28 cellular contexts compared by ENCODE assay signal in genomic region chr1:186887198-186887597, GRCh38. TPM values are rescaled to one million over a fixed set of nuclear protein-coding genes. Genes with fewer than 3 reads are reported as not detected.
A peak's percentile ranks its signal among the peaks of the same experiment; 100 is the strongest.
DNase-seq lines count a peak whose midpoint lies in the region; ATAC-seq, FAIRE-seq and TF ChIP-seq lines count a peak whose summit lies in the region.
"Had no signal": no experiment of that assay in that cellular context is flagged by ENCODE, and none has a peak within 500 bp of the region (broad histone marks: within the 10 kb centered on the region; RNA-seq: fewer than 3 reads in every experiment).

No MANE protein-coding gene starts in this region.

- H3K9me3 ChIP-seq in vagina: no peaks in the 10 kb centered on the region
- H3K9me3 ChIP-seq: Caco-2, SJSA1 had no signal

- intact Hi-C loops in vagina (cut with DNase I): no loop called here

- H3K4me1 Mint-ChIP-seq in activated T-cell treated with anti-CD3 and anti-CD28 coated beads, Interleukin-2, amount 50 U/mL, for 72 hours (ENCODE audit: low read depth): no peaks in the 10 kb centered on the region
- H3K4me1 Mint-ChIP-seq: CD4-positive, alpha-beta memory T cell had no signal

- H3K4me3 ChIP-seq in bronchial epithelial cell (ENCODE audit: low read depth, low read length): no peak overlapping the region
- H3K4me3 ChIP-seq in vagina: no peak overlapping the region
- H3K4me3 ChIP-seq: BLaER1 treated with 17β-estradiol and CSF1 and Interleukin-3, amounts not matched to agents 10 nM and 100 nM; GM12878; GM23248; SJSA1 had no signal

- H3K36me3 ChIP-seq in bronchial epithelial cell (ENCODE audit: control insufficient read depth, insufficient read depth, low read length) (no peaks in the 10 kb centered on the region), vagina (no peaks in the 10 kb centered on the region)
- H3K36me3 ChIP-seq: BLaER1 treated with 17β-estradiol and CSF1 and Interleukin-3, amounts not matched to agents 10 nM and 100 nM; SJSA1 had no signal

- DNase-seq in activated T-cell treated with anti-CD3 and anti-CD28 coated beads, Interleukin-2, amount 50 U/mL, for 72 hours: no peak
- no peak for DNase-seq in activated T-cell treated with anti-CD3 and anti-CD28 coated beads for 4 hours
- DNase-seq in bronchial epithelial cell (ENCODE audit: low read depth): peak; percentile 29
- DNase-seq in foreskin keratinocyte: peak; percentile 58 to 84
- no peak for DNase-seq in vagina (ENCODE audit: extremely low spot score in 2 of 2)
- no peak for DNase-seq in activated CD4-positive, alpha-beta T cell treated with anti-CD3 and anti-CD28 coated beads, Interleukin-2, amount 50 U/mL, for 4 hours
- no peak for DNase-seq in superior temporal gyrus (ENCODE audit: extremely low spot score)
- DNase-seq: Caco-2; CD4-positive, alpha-beta memory T cell; DND-41; GM23248; H9; KBM-7; NCI-H1105; NCI-H146; NCI-H2029; NCI-H2227 treated with DMSO at 0.1 percent for 48 hours; NCI-H524; NCI-H774; NK-92 treated with Interleukin-12 subunit alpha and Interleukin-12 subunit beta, amount 100 ng/mL, for 24 hours had no signal

- no peak for TF ChIP-seq POLR2A in vagina (IDR thresholded peaks at IDR 0.05)

- no peak for FAIRE-seq in bronchial epithelial cell (lab: Jason Lieb, UNC)
- FAIRE-seq: GM12878, RCC 7860 had no signal

- peaks cover 10% of the 10 kb centered on the region for H3K27me3 Mint-ChIP-seq in activated T-cell treated with anti-CD3 and anti-CD28 coated beads, Interleukin-2, amount 50 U/mL, for 72 hours (ENCODE audit: low read depth)

- peaks cover 9% of the 10 kb centered on the region for H3K4me1 ChIP-seq in foreskin keratinocyte
- H3K4me1 ChIP-seq in vagina: peaks cover 10% of the 10 kb centered on the region
- H3K4me1 ChIP-seq: Caco-2, SJSA1 had no signal

- peak; percentile 22 to 32 for ATAC-seq in activated T-cell treated with anti-CD3 and anti-CD28 coated beads, Interleukin-2, amount 50 U/mL, for 72 hours (replicated peaks in 1 of 2)
- ATAC-seq in foreskin keratinocyte (peak; percentile 84), GM18870 (IDR thresholded peaks at IDR 0.05; ENCODE audit: unreplicated experiment) (no peak)
- ATAC-seq: GM12878, Right ventricle myocardium inferior had no signal

- no peaks in the 10 kb centered on the region for H3K27me3 ChIP-seq in bronchial epithelial cell (ENCODE audit: control insufficient read depth, insufficient read depth, low read length)
- no peaks in the 10 kb centered on the region for H3K27me3 ChIP-seq in foreskin keratinocyte
- no peaks in the 10 kb centered on the region for H3K27me3 ChIP-seq in vagina
- H3K27me3 ChIP-seq: BLaER1 treated with 17β-estradiol and CSF1 and Interleukin-3, amounts not matched to agents 10 nM and 100 nM; SJSA1 had no signal

- no peak overlapping the region for H3K27ac Mint-ChIP-seq in activated T-cell treated with anti-CD3 and anti-CD28 coated beads, Interleukin-2, amount 50 U/mL, for 72 hours
- H3K27ac Mint-ChIP-seq: CD4-positive, alpha-beta memory T cell; H9 had no signal

- peaks cover 6 to 13% of the 10 kb centered on the region in 2 donors for H3K9me3 Mint-ChIP-seq in activated T-cell treated with anti-CD3 and anti-CD28 coated beads, Interleukin-2, amount 50 U/mL, for 72 hours

- H3K27ac ChIP-seq in foreskin keratinocyte (peak overlapping the region; percentile 40), vagina (peak overlapping the region; percentile 27)
- H3K27ac ChIP-seq: 22Rv1; BLaER1 treated with 17β-estradiol and CSF1 and Interleukin-3, amounts not matched to agents 10 nM and 100 nM; GM23248; HL-60; SJSA1 had no signal

- TF ChIP-seq CTCF in bronchial epithelial cell (IDR thresholded peaks at IDR 0.05; ENCODE audit: insufficient read depth, low read length, severe bottlenecking) (no peak), foreskin keratinocyte (conservative IDR thresholded peaks at IDR 0.05) (no peak), vagina (IDR thresholded peaks at IDR 0.05) (no peak)

- no peak overlapping the region for H3K4me3 Mint-ChIP-seq in activated T-cell treated with anti-CD3 and anti-CD28 coated beads, Interleukin-2, amount 50 U/mL, for 72 hours
- H3K4me3 Mint-ChIP-seq: CD4-positive, alpha-beta memory T cell; H9 had no signal

- peaks cover 3 to 6% of the 10 kb centered on the region in 2 donors for H3K36me3 Mint-ChIP-seq in activated T-cell treated with anti-CD3 and anti-CD28 coated beads, Interleukin-2, amount 50 U/mL, for 72 hours (ENCODE audit: insufficient read depth in 2 of 2)
- H3K36me3 Mint-ChIP-seq: CD4-positive, alpha-beta memory T cell had no signal

RNA-seq across cellular contexts. Expression of gene PLA2G4A, which starts 58.4 kb away (rescaled TPM):
- 1 to 10 TPM; 4.9 to 5.7 TPM for total RNA-seq in activated T-cell treated with anti-CD3 and anti-CD28 coated beads, Interleukin-2, amount 50 U/mL, for 72 hours
- total RNA-seq in bronchial epithelial cell (1.9 and 5.5 TPM in 2 replicates), foreskin keratinocyte (11.4 and 16.1 TPM in 2 replicates), vagina (12.5 TPM)
- polyA plus RNA-seq in foreskin keratinocyte: 4.7 and 7.2 TPM in 2 replicates
- polyA plus RNA-seq: CD4-positive, alpha-beta memory T cell had no signal

Comparison
In these comparisons a context has a peak if more than half of its experiments do, and no peak if none do; other contexts are left out.
1. DNase-seq: peak in bronchial epithelial cell (single experiment) and foreskin keratinocyte (2 of 2); none in activated T-cell treated with anti-CD3 and anti-CD28 coated beads, Interleukin-2, amount 50 U/mL, for 72 hours (0 of 2), activated T-cell treated with anti-CD3 and anti-CD28 coated beads for 4 hours (single experiment), vagina (0 of 2), activated CD4-positive, alpha-beta T cell treated with anti-CD3 and anti-CD28 coated beads, Interleukin-2, amount 50 U/mL, for 4 hours (0 of 2) and superior temporal gyrus (single experiment).